In the genomic region with DNA sequence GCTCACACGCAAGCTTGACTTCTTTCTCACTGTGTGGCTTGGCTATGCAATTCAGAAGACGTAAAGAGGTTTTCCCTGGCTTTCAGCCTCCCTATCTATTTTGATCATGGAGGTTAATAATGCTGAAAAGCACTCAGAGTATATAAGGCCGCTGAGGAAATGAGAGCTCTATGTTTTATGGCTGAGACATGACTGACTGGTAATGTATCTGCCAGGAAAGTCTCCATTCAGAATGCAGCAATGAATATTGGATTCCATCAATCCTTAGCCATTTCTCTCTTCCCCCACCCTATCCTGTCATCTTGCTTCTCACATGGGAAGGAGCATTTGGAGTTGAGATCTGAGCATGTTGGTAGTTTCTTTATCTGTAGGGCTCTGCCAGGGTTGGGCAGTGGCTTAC, we compare ENCODE assay signal across 25 cellular contexts.
DNase-seq lines count a peak whose midpoint lies in the region; ATAC-seq, FAIRE-seq and TF ChIP-seq lines count a peak whose summit lies in the region.
"Had no signal": no experiment of that assay in that cellular context is flagged by ENCODE, and none has a peak within 500 bp of the region (broad histone marks: within the 10 kb centered on the region; RNA-seq: fewer than 3 reads in every experiment).

No MANE protein-coding gene starts in this region.

- H3K14ac ChIP-seq in H1 (ENCODE audit: insufficient read length), result no peak overlapping the region

- no peak for TF ChIP-seq CTCF in GM23338 (conservative IDR thresholded peaks at IDR 0.05; ENCODE audit: low read depth in 2 of 2)
- no peak for TF ChIP-seq CTCF in H1 (IDR thresholded peaks at IDR 0.05; ENCODE audit: control extremely low read depth in 1 of 3, insufficient read depth in 1 of 3, low read depth in 1 of 3, low read length in 3 of 3)
- no peak for TF ChIP-seq CTCF in nephron (IDR thresholded peaks at IDR 0.05; ENCODE audit: unreplicated experiment in 3 of 3)
- TF ChIP-seq CTCF in Peyer's patch (IDR thresholded peaks at IDR 0.05), result no peak

- no peak overlapping the region for H4K8ac ChIP-seq in H1 (ENCODE audit: extremely low read depth, insufficient read depth, low read length)

- peak overlapping the region; percentile 32; the same call in 1 of the 2 replicates for H2AFZ ChIP-seq in GM23338
- 0 out of 2 replicates have a peak overlapping the region, but pooled peaks have one; percentile 9 for H2AFZ ChIP-seq in H1 (ENCODE audit: low read length)
- H2AFZ ChIP-seq: GM23248 had no signal

- H3K27ac Mint-ChIP-seq in GM23338, result no peak overlapping the region
- peak overlapping the region in 2 of 3 experiments; percentile 38 to 47 for H3K27ac Mint-ChIP-seq in nephron
- H3K27ac Mint-ChIP-seq: CD14-positive monocyte; CD4-positive, alpha-beta T cell; CD8-positive, alpha-beta memory T cell had no signal

- no peak for FAIRE-seq in H1 (lab: Jason Lieb, UNC)
- FAIRE-seq: A549, D721Med, GM12878, GM19239, H54 had no signal

- TF ChIP-seq POLR2A in H1 (IDR thresholded peaks at IDR 0.05; ENCODE audit: control extremely low read depth in 1 of 2, low read depth in 2 of 2, low read length in 2 of 2) (no peak), Peyer's patch (IDR thresholded peaks at IDR 0.05) (no peak)

- H2BK20ac ChIP-seq in H1 (ENCODE audit: low read length), result no peak overlapping the region

- no peak overlapping the region for H2BK12ac ChIP-seq in H1 (ENCODE audit: low read depth, low read length)

- no peaks in the 10 kb centered on the region for H3K9me3 Mint-ChIP-seq in GM23338
- peaks cover 2% of the 10 kb centered on the region for H3K9me3 Mint-ChIP-seq in nephron
- H3K9me3 Mint-ChIP-seq: CD14-positive monocyte; CD4-positive, alpha-beta T cell; CD8-positive, alpha-beta memory T cell had no signal

- H3K27me3 Mint-ChIP-seq in GM23338 (ENCODE audit: insufficient read depth, low read depth, poor library complexity) (no peaks in the 10 kb centered on the region), nephron (ENCODE audit: low read depth) (peaks cover 4% of the 10 kb centered on the region)

- H3K9me2 ChIP-seq in GM23338 (ENCODE audit: insufficient read depth), result no peaks in the 10 kb centered on the region

- no peak overlapping the region for H3K9ac ChIP-seq in H1 (replicated peaks in 1 of 4; ENCODE audit: extremely low read depth in 1 of 4, low read depth in 3 of 4, low read length in 3 of 4)
- H3K9ac ChIP-seq: BLaER1 treated with 17β-estradiol and CSF1 and Interleukin-3, amounts not matched to agents 10 nM and 100 nM; GM23248 had no signal

- no peak overlapping the region for H4K5ac ChIP-seq in H1 (ENCODE audit: insufficient read length, low read depth, low read length)

- H3K36me3 Mint-ChIP-seq in GM23338 (ENCODE audit: low read depth), result no peaks in the 10 kb centered on the region
- H3K36me3 Mint-ChIP-seq in nephron (ENCODE audit: low read depth), result no peaks in the 10 kb centered on the region
- H3K36me3 Mint-ChIP-seq: CD14-positive monocyte; CD8-positive, alpha-beta memory T cell had no signal

- CTCF ChIA-PET in H1 (lab: Charles Lee; ENCODE audit: partially characterized antibody), result interaction anchor here (0.9 to 1.4 kb wide), 2 partner anchors 8 to 21 kb away, joined by 3 to 4 read pairs; no protein-coding TSS in a partner anchor

- no peaks in the 10 kb centered on the region for H3K36me3 ChIP-seq in GM23338 (ENCODE audit: insufficient read depth)
- no peaks in the 10 kb centered on the region for H3K36me3 ChIP-seq in H1 (ENCODE audit: control insufficient read depth in 2 of 4, insufficient read depth in 4 of 4, low read length in 3 of 4)
- no peaks in the 10 kb centered on the region for H3K36me3 ChIP-seq in Peyer's patch
- H3K36me3 ChIP-seq: BE2C; BLaER1 treated with 17β-estradiol and CSF1 and Interleukin-3, amounts not matched to agents 10 nM and 100 nM had no signal

- H3K4me1 Mint-ChIP-seq in GM23338 (no peaks in the 10 kb centered on the region), nephron (peaks cover 10% of the 10 kb centered on the region)
- H3K4me1 Mint-ChIP-seq: CD14-positive monocyte; CD8-positive, alpha-beta memory T cell had no signal

- H3K4me1 ChIP-seq in GM23338 (ENCODE audit: insufficient read depth), result no peaks in the 10 kb centered on the region
- no peaks in the 10 kb centered on the region; a peak in 1 of 7 replicates for H3K4me1 ChIP-seq in H1 (replicated peaks in 1 of 4; ENCODE audit: control insufficient read depth in 3 of 4, insufficient read depth in 4 of 4, low read length in 3 of 4)
- no peaks in the 10 kb centered on the region for H3K4me1 ChIP-seq in Peyer's patch
- H3K4me1 ChIP-seq: A549, BE2C had no signal

- TF ChIP-seq RAD21 in H1 (IDR thresholded peaks at IDR 0.05 in 1 of 2, conservative IDR thresholded peaks at IDR 0.05 in 1 of 2; ENCODE audit: low read depth in 2 of 2, low read length in 2 of 2), result no peak

- no peak overlapping the region for H2AK5ac ChIP-seq in H1 (ENCODE audit: low read depth, low read length)

- no peaks in the 10 kb centered on the region for H3K79me2 ChIP-seq in GM23338 (replicated peaks; ENCODE audit: insufficient read depth)
- H3K79me2 ChIP-seq in H1 (ENCODE audit: control insufficient read depth in 1 of 2, insufficient read depth in 2 of 2, low read length in 2 of 2), result no peaks in the 10 kb centered on the region

- no peak overlapping the region for H2BK5ac ChIP-seq in H1 (ENCODE audit: low read depth, low read length)

- H3K9me3 ChIP-seq in H1 (ENCODE audit: insufficient read depth in 2 of 2, low read depth in 1 of 2, low read length in 1 of 2), result no peaks in the 10 kb centered on the region
- H3K9me3 ChIP-seq in Peyer's patch, result no peaks in the 10 kb centered on the region
- H3K9me3 ChIP-seq: A549; BE2C; BLaER1 treated with 17β-estradiol and CSF1 and Interleukin-3, amounts not matched to agents 10 nM and 100 nM had no signal

- H3K23ac ChIP-seq in H1 (ENCODE audit: insufficient read length), result no peak overlapping the region

- H3K4me3 ChIP-seq in GM23338 (no peak overlapping the region), H1 (ENCODE audit: extremely low read depth in 1 of 4, insufficient read depth in 2 of 4, low read depth in 3 of 4, low read length in 4 of 4) (no peak overlapping the region), Peyer's patch (no peak overlapping the region)
- H3K4me3 ChIP-seq: A549; BLaER1 treated with 17β-estradiol and CSF1 and Interleukin-3, amounts not matched to agents 10 nM and 100 nM; GM12878; GM23248 had no signal

- POLR2A ChIA-PET in H1 (lab: Charles Lee; ENCODE audit: partially characterized antibody), result no interaction called here

- H3K27ac ChIP-seq in GM23338 (ENCODE audit: low read depth) (no peak overlapping the region), H1 (ENCODE audit: low read depth, low read length) (no peak overlapping the region), Peyer's patch (no peak overlapping the region)
- H3K27ac ChIP-seq: A549; BLaER1 treated with 17β-estradiol and CSF1 and Interleukin-3, amounts not matched to agents 10 nM and 100 nM; GM23248 had no signal

- DNase-seq in GM23338 (ENCODE audit: low spot score) (no peak), H1 (ENCODE audit: low read depth in 1 of 2, low spot score in 2 of 2) (no peak), Peyer's patch (no peak), SW 1271 (lab: John Stamatoyannopoulos, UW) (no peak), cerebellar nuclear complex (lab: John Stamatoyannopoulos, UW) (no peak)
- DNase-seq: 8988T; ACHN; AML-193; BE2C; CD4-positive, alpha-beta T cell; CD8-positive, alpha-beta memory T cell; DMS 273 treated with DMSO at 0.1 percent for 48 hours; DMS79; EL; GDM1; GM23248; HCEC 1CT had no signal

- no peak overlapping the region for H2BK120ac ChIP-seq in H1 (replicated peaks; ENCODE audit: low read depth, low read length)

- no peak for ATAC-seq in GM23338
- ATAC-seq: A549, GM12878 had no signal

- H4K20me1 ChIP-seq in GM23338 (replicated peaks; ENCODE audit: insufficient read depth) (no peaks in the 10 kb centered on the region), H1 (replicated peaks in 1 of 2; ENCODE audit: control insufficient read depth in 1 of 2, insufficient read depth in 2 of 2, low read length in 2 of 2) (no peaks in the 10 kb centered on the region)
- H4K20me1 ChIP-seq: BLaER1 treated with 17β-estradiol and CSF1 and Interleukin-3, amounts not matched to agents 10 nM and 100 nM had no signal

- WGBS in H1 (ENCODE audit: extremely low coverage in 1 of 2, insufficient coverage in 1 of 2, insufficient read length in 1 of 2, insufficient replicate concordance in 2 of 2, low coverage in 1 of 2, low lambda C conversion rate in 2 of 2, missing lambda C conversion rate in 1 of 2), 2 experiments, result 83% methylated on average over 3 of the region's 3 CpGs; no CpG with 5 or more reads in 1 of the 2 experiments

- no peaks in the 10 kb centered on the region for H3K23me2 ChIP-seq in H1 (ENCODE audit: low read depth, low read length)

- TF ChIP-seq EP300 in H1 (IDR thresholded peaks at IDR 0.05; ENCODE audit: borderline replicate concordance in 1 of 2, low read depth in 2 of 2, low read length in 2 of 2), result no peak

- no peak overlapping the region for H3K18ac ChIP-seq in H1 (ENCODE audit: extremely low read depth, low read length)

- H3K4me2 ChIP-seq in GM23338, result no peak overlapping the region
- H3K4me2 ChIP-seq in H1 (ENCODE audit: insufficient read depth in 1 of 2, low read depth in 2 of 2, low read length in 2 of 2), result no peak overlapping the region
- H3K4me2 ChIP-seq: A549; BLaER1 treated with 17β-estradiol and CSF1 and Interleukin-3, amounts not matched to agents 10 nM and 100 nM had no signal

- no peak overlapping the region for H3K56ac ChIP-seq in H1 (replicated peaks; ENCODE audit: insufficient read length, low read depth, low read length)

- no peak overlapping the region for H3K4ac ChIP-seq in H1 (replicated peaks; ENCODE audit: insufficient read length, low read depth, low read length)

- H4K91ac ChIP-seq in H1 (replicated peaks; ENCODE audit: insufficient read length, low read length), result no peak overlapping the region

- H3K27me3 ChIP-seq in GM23338 (ENCODE audit: insufficient read depth), result no peaks in the 10 kb centered on the region
- H3K27me3 ChIP-seq in H1 (replicated peaks in 1 of 4; ENCODE audit: control insufficient read depth in 3 of 4, extremely low read depth in 1 of 4, insufficient read depth in 3 of 4, low read length in 3 of 4), result no peaks in the 10 kb centered on the region
- H3K27me3 ChIP-seq in Peyer's patch, result no peaks in the 10 kb centered on the region
- H3K27me3 ChIP-seq: BLaER1 treated with 17β-estradiol and CSF1 and Interleukin-3, amounts not matched to agents 10 nM and 100 nM had no signal

- H3K4me3 Mint-ChIP-seq in GM23338, result no peak overlapping the region
- H3K4me3 Mint-ChIP-seq in nephron, result no peak overlapping the region
- H3K4me3 Mint-ChIP-seq: CD14-positive monocyte; CD4-positive, alpha-beta T cell; CD8-positive, alpha-beta memory T cell had no signal

- H3F3A ChIP-seq in GM23338 (replicated peaks; ENCODE audit: low read depth), result no peaks in the 10 kb centered on the region

- H2BK15ac ChIP-seq in H1 (ENCODE audit: low read length), result no peak overlapping the region

- no peaks in the 10 kb centered on the region for H3K79me1 ChIP-seq in H1 (ENCODE audit: low read depth, low read length)

TF ChIP-seq in H1, 55 proteins besides CTCF, POLR2A, EP300 and RAD21 (continues in another document):
- no peak for TF ChIP-seq RBBP5 (IDR thresholded peaks at IDR 0.05; ENCODE audit: borderline replicate concordance, low read depth, low read length)
- no peak for TF ChIP-seq SAP30 (IDR thresholded peaks at IDR 0.05; ENCODE audit: insufficient read depth, insufficient replicate concordance, low read length)
- TF ChIP-seq HDAC6 (IDR thresholded peaks at IDR 0.05; ENCODE audit: low read depth, low read length), result no peak
- TF ChIP-seq TBP (IDR thresholded peaks at IDR 0.05; ENCODE audit: low read depth, low read length), result no peak
